Comparison of ENCODE assay signal across 8 cellular contexts in the genomic region with DNA sequence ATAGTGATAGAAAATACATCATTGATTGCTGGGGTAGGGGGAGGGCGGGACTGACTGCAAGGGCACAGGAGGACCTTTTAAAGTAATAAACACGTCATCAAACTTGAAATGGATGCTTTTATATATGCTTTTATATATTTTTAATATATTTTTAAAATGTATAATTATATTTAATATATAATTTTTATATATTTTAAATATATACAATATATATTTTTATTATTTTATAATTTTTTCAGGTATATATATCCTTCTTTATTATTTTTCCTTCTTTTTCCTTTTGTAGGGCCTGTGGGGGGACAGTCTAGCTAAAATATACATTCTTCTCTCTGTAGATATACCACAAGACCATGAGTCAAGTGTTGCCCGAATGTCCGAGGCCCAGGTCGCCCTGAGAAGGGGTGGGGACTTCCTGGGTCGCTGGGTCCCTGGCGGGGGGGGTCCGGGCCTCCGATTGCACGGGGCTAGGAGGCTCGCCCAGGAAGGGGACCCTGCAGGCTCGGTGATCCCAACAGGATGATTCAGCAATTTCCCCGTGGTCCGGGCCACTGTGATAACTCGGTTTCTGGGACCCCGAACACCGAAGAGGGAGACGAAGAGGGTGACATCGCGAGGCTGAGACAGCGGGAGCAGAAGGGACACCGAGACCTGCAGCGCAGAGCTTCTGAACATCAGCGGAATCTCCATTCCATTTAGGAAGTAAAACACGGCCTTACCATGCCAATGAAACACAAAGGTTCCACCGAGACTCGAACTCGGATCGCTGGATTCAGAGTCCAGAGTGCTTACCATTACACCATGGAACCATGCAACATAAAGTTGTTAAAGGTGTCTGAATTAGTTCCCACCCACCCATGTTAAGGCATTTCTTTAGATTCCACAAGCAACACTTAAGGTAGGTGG.
DNase-seq lines count a peak whose midpoint lies in the region; ATAC-seq and TF ChIP-seq lines count a peak whose summit lies in the region.

No MANE protein-coding gene starts in this region.

- H3K4me3 Mint-ChIP-seq in activated T-helper 17 cell treated with anti-CD3 and anti-CD28 coated beads, Interleukin-2, amount 50 U/mL, for 72 hours: peak overlapping the region; percentile 92
- peak overlapping the region; percentile 97 for H3K4me3 Mint-ChIP-seq in type B pancreatic cell

- H3K9me3 Mint-ChIP-seq in activated T-helper 17 cell treated with anti-CD3 and anti-CD28 coated beads, Interleukin-2, amount 50 U/mL, for 72 hours: no peaks in the 10 kb centered on the region
- H3K9me3 Mint-ChIP-seq in type B pancreatic cell: no peaks in the 10 kb centered on the region

- no peak overlapping the region for H3K27ac Mint-ChIP-seq in activated T-helper 17 cell treated with anti-CD3 and anti-CD28 coated beads, Interleukin-2, amount 50 U/mL, for 72 hours
- peak overlapping the region; percentile 99 for H3K27ac Mint-ChIP-seq in type B pancreatic cell

- peaks cover 22% of the 10 kb centered on the region for H3K4me1 Mint-ChIP-seq in activated T-helper 17 cell treated with anti-CD3 and anti-CD28 coated beads, Interleukin-2, amount 50 U/mL, for 72 hours
- H3K4me1 Mint-ChIP-seq in type B pancreatic cell (ENCODE audit: unreplicated experiment): no peaks in the 10 kb centered on the region

- no peak for TF ChIP-seq CTCF in type B pancreatic cell (conservative IDR thresholded peaks at IDR 0.05)

- peak in 2 of 3 donors; percentile 19 for DNase-seq in stimulated activated CD4-positive, alpha-beta T cell treated with anti-CD3 and anti-CD28 coated beads, Interleukin-12 subunit alpha, Interleukin-12 subunit beta, amount 100 ng/mL, for 48 hours (ENCODE audit: low read depth in 2 of 3, low spot score in 1 of 3)
- no peak for DNase-seq in stimulated activated CD4-positive, alpha-beta T cell treated with anti-CD3 and anti-CD28 coated beads, Interleukin-12 subunit alpha, Interleukin-12 subunit beta, amount 100 ng/mL, for 4 hours
- DNase-seq in type B pancreatic cell (ENCODE audit: extremely low spot score, unreplicated experiment) (no peak), NCI-H2171 (lab: John Stamatoyannopoulos, UW) (no peak)
- no peak for DNase-seq in activated effector memory CD4-positive, alpha-beta T cell treated with Interleukin-2 at 50 U/mL for 16 hours
- DNase-seq in activated effector memory CD4-positive, alpha-beta T cell treated with anti-CD3 and anti-CD28 coated beads, Interleukin-2, amount 50 U/mL, for 16 hours: no peak

- H3K36me3 Mint-ChIP-seq in activated T-helper 17 cell treated with anti-CD3 and anti-CD28 coated beads, Interleukin-2, amount 50 U/mL, for 72 hours (ENCODE audit: low read depth): peaks cover 12% of the 10 kb centered on the region
- H3K36me3 Mint-ChIP-seq in type B pancreatic cell: no peaks in the 10 kb centered on the region

- peak overlapping the region; percentile 61 for H3K4me3 ChIP-seq in iPS-18c (ENCODE audit: insufficient read depth, low read depth, low read length)

- no peaks in the 10 kb centered on the region for H3K27me3 Mint-ChIP-seq in activated T-helper 17 cell treated with anti-CD3 and anti-CD28 coated beads, Interleukin-2, amount 50 U/mL, for 72 hours
- peaks cover 36% of the 10 kb centered on the region for H3K27me3 Mint-ChIP-seq in type B pancreatic cell

- H3K9me3 ChIP-seq in iPS-18c (ENCODE audit: control insufficient read depth, insufficient read depth, low read length): no peaks in the 10 kb centered on the region

- peak; percentile 10 for ATAC-seq in activated T-helper 17 cell treated with anti-CD3 and anti-CD28 coated beads, Interleukin-2, amount 50 U/mL, for 72 hours (replicated peaks)

Comparison
In these comparisons a context has a peak if more than half of its experiments do, and no peak if none do; other contexts are left out.
1. DNase-seq: peak in stimulated activated CD4-positive, alpha-beta T cell treated with anti-CD3 and anti-CD28 coated beads, Interleukin-12 subunit alpha, Interleukin-12 subunit beta, amount 100 ng/mL, for 48 hours (2 of 3); none in stimulated activated CD4-positive, alpha-beta T cell treated with anti-CD3 and anti-CD28 coated beads, Interleukin-12 subunit alpha, Interleukin-12 subunit beta, amount 100 ng/mL, for 4 hours (single experiment), type B pancreatic cell (single experiment), NCI-H2171 (single experiment), activated effector memory CD4-positive, alpha-beta T cell treated with Interleukin-2 at 50 U/mL for 16 hours (single experiment) and activated effector memory CD4-positive, alpha-beta T cell treated with anti-CD3 and anti-CD28 coated beads, Interleukin-2, amount 50 U/mL, for 16 hours (single experiment).